8 cellular contexts compared by ENCODE assay signal in the genomic region with DNA sequence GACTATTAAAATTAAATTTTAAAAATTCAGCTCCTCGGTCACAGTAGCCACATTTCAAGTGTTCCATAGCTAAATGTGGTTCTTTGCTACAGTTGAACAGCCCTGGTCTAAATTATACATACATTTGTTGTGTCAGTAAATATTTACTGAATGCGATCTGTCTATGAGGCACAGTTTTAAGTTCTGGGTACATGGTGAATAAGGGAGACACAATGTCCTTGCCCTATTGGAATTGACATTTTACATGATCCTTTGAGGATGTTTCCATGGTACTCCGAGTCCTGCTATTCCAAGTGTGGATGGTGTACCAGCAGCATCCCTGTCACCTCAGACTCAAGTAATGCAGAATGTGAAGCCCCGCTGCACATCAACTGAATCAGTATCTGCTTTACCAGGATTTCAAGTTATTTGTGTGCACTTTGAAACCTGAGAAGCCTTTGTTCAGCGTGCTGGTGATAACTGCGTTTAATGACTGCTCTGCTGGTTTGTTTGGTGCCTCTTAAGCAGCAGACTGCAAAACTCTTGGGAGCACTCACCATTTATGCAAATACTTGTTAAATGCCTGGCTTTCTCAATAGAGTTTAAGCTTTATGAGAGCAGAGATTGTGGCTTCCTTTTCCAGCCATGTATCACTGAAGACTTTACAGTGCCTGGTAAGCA. TPM values are rescaled to one million over a fixed set of nuclear protein-coding genes. Genes with fewer than 3 reads are reported as not detected.
DNase-seq lines count a peak whose midpoint lies in the region; ATAC-seq, FAIRE-seq and TF ChIP-seq lines count a peak whose summit lies in the region.

No MANE protein-coding gene starts in this region.

- H3K4me3 ChIP-seq in heart right ventricle = peak overlapping the region in 6 of 10 donors; percentile 67 to 90 (median 83)
- peak overlapping the region; percentile 75 for H3K4me3 ChIP-seq in PC-9
- peak overlapping the region; percentile 25 for H3K4me3 ChIP-seq in fibroblast of the aortic adventitia (ENCODE audit: low read depth, low read length)
- H3K4me3 ChIP-seq in smooth muscle cell = peak overlapping the region; percentile 73

- no peak for FAIRE-seq in RCC 7860 (lab: Jason Lieb, UNC)

- H4K20me1 ChIP-seq in PC-9 (ENCODE audit: insufficient read depth) (no peaks in the 10 kb centered on the region; the same call in 1 of the 2 replicates), smooth muscle cell (ENCODE audit: low read depth) (peaks cover 41% of the 10 kb centered on the region)

- CTCF ChIA-PET in PC-9 (lab: Charles Lee) = no interaction called here

- no peak overlapping the region for H3K9ac ChIP-seq in smooth muscle cell (ENCODE audit: low read depth)

- H3K27ac ChIP-seq in heart right ventricle (peak overlapping the region in 1 of 10 donors; percentile 89), PC-9 (peak overlapping the region; percentile 19; the same call in 1 of the 2 replicates), smooth muscle cell (ENCODE audit: low read depth) (peak overlapping the region; percentile 68)

- H3K4me1 ChIP-seq in heart right ventricle (peaks cover 0 to 30% (median 24%) of the 10 kb centered on the region in 9 donors), PC-9 (replicated peaks; ENCODE audit: insufficient read depth) (peaks cover 20% of the 10 kb centered on the region), smooth muscle cell (ENCODE audit: low read depth) (peaks cover 16% of the 10 kb centered on the region)

- no peak for TF ChIP-seq CTCF in heart right ventricle (IDR thresholded peaks at IDR 0.05)
- TF ChIP-seq CTCF in PC-9 (conservative IDR thresholded peaks at IDR 0.05) = no peak
- TF ChIP-seq CTCF in fibroblast of the aortic adventitia (IDR thresholded peaks at IDR 0.05; ENCODE audit: insufficient read depth, low read length) = no peak
- no peak for TF ChIP-seq CTCF in smooth muscle cell (IDR thresholded peaks at IDR 0.05; ENCODE audit: borderline replicate concordance, insufficient read depth, poor library complexity, severe bottlenecking)

- no peaks in the 10 kb centered on the region for H3K36me3 ChIP-seq in heart right ventricle
- H3K36me3 ChIP-seq in PC-9 (ENCODE audit: low read depth) = no peaks in the 10 kb centered on the region
- H3K36me3 ChIP-seq in smooth muscle cell (ENCODE audit: low read depth) = no peaks in the 10 kb centered on the region

- H3K4me2 ChIP-seq in PC-9 = peak overlapping the region; percentile 75
- peak overlapping the region; percentile 88 for H3K4me2 ChIP-seq in smooth muscle cell

- H3K9me3 ChIP-seq in heart right ventricle (peaks cover 0 to 20% (median 5%) of the 10 kb centered on the region in 11 donors), PC-9 (ENCODE audit: insufficient read depth, low read depth) (peaks cover 5% of the 10 kb centered on the region), smooth muscle cell (replicated peaks; ENCODE audit: low read depth) (no peaks in the 10 kb centered on the region)

- DNase-seq in heart right ventricle (no peak), cardiac septum (ENCODE audit: low spot score) (no peak), PC-9 (peak; percentile 9 to 61), fibroblast of the aortic adventitia (ENCODE audit: low read depth) (no peak), smooth muscle cell (lab: John Stamatoyannopoulos, UW; ENCODE audit: unreplicated experiment) (no peak), RCC 7860 (ENCODE audit: low spot score) (no peak), occipital lobe (lab: John Stamatoyannopoulos, UW) (no peak)

- H2AFZ ChIP-seq in PC-9 (no peak overlapping the region), smooth muscle cell (ENCODE audit: low read depth) (no peak overlapping the region)

- POLR2A ChIA-PET in PC-9 (lab: Charles Lee; ENCODE audit: unreplicated experiment) = no interaction called here

- no TSS peak for BruUV-seq in PC-9 (replicated peaks; lab: Mats Ljungman, UMichigan)

- H3F3A ChIP-seq in PC-9 (ENCODE audit: insufficient read depth, low read depth) = peaks cover 8% of the 10 kb centered on the region
- peaks cover 11% of the 10 kb centered on the region for H3F3A ChIP-seq in smooth muscle cell (ENCODE audit: low read depth)

- no peaks in the 10 kb centered on the region for H3K9me2 ChIP-seq in PC-9 (ENCODE audit: insufficient read depth)

- ATAC-seq in heart right ventricle (peak in 1 of 8 donors; percentile 13), HG02840 (IDR thresholded peaks at IDR 0.05; ENCODE audit: low FRiP score, unreplicated experiment) (no peak)

- WGBS in heart right ventricle, 2 donors = 56 to 61% methylated on average over 6 of the region's 6 CpGs
- WGBS in smooth muscle cell (ENCODE audit: low lambda C conversion rate) = 28% methylated on average over 6 of the region's 6 CpGs

- intact Hi-C loops in heart right ventricle (cut with DNase I) (loop anchor here in 7 of 10 donors (5.0 to 10.0 kb wide), 7 partner anchors 34 to 178 kb away; partner anchors contain the start of gene INO80C (in 3 of the 7)), cardiac septum (cut with DNase I) (loop anchor here (5.0 to 10.0 kb wide), 3 partner anchors 88 to 544 kb away; partner anchors contain the start of genes ELP2, INO80C and SLC39A6), PC-9 (cut with micrococcal nuclease; ENCODE audit: unreplicated experiment) (loop anchor here (2.0 to 5.0 kb wide), 2 partner anchors 34 to 76 kb away; no protein-coding TSS in a partner anchor)

- H3K79me2 ChIP-seq in PC-9 (ENCODE audit: low read depth) (peaks cover 62% of the 10 kb centered on the region), smooth muscle cell (ENCODE audit: low read depth) (peaks cover 67% of the 10 kb centered on the region)

- no peaks in the 10 kb centered on the region for H3K27me3 ChIP-seq in heart right ventricle
- H3K27me3 ChIP-seq in PC-9 (ENCODE audit: insufficient read depth, low read depth) = no peaks in the 10 kb centered on the region
- no peaks in the 10 kb centered on the region for H3K27me3 ChIP-seq in smooth muscle cell (ENCODE audit: low read depth)

RNA-seq across cellular contexts. Expression of gene GALNT1, which starts 1.5 kb away (rescaled TPM):
- total RNA-seq in heart right ventricle (10 to 100 TPM; 35.7 to 61.2 (median 42.5) TPM), cardiac septum (46.6 TPM), PC-9 (2021) (68.2 and 88.9 TPM in 2 replicates), fibroblast of the aortic adventitia (ENCODE audit: low replicate concordance) (46.9 and 49.0 TPM in 2 replicates), smooth muscle cell (151 and 193 TPM in 2 replicates), occipital lobe (87.8 TPM)
- polyA plus RNA-seq in heart right ventricle (10 to 100 TPM in 1 of 2 donors, 1 to 10 TPM in 1; 8.1 to 19.2 TPM), smooth muscle cell (195 and 217 TPM in 2 replicates)

Comparison
In these comparisons a context has a peak if more than half of its experiments do, and no peak if none do; other contexts are left out.
1. DNase-seq: peak in PC-9 (2 of 2); none in heart right ventricle (0 of 2), cardiac septum (single experiment), fibroblast of the aortic adventitia (single experiment), smooth muscle cell (single experiment), RCC 7860 (single experiment) and occipital lobe (single experiment).
2. H3K4me3 ChIP-seq: peak in every context shown above with its lines; median percentile 83 in heart right ventricle; 75 in PC-9; 73 in smooth muscle cell; 25 in fibroblast of the aortic adventitia.